Comparison of ENCODE assay signal across 8 cellular contexts in genomic region chr15:83205725-83206324, GRCh38. TPM values are rescaled to one million over a fixed set of nuclear protein-coding genes. Genes with fewer than 3 reads are reported as not detected.
A peak's percentile ranks its signal among the peaks of the same experiment; 100 is the strongest.
DNase-seq lines count a peak whose midpoint lies in the region; ATAC-seq and TF ChIP-seq lines count a peak whose summit lies in the region.

No MANE protein-coding gene starts in this region.

- peak overlapping the region; percentile 84 for H3K4me3 ChIP-seq in skeletal muscle cell (ENCODE audit: low read depth, low read length)

- H3K4me1 Mint-ChIP-seq in T-helper 2 cell treated with Interferon-gamma antibody and Interleukin-4, amounts not matched to agents 5 μg/mL and 100 μg/mL, for 36 hours (ENCODE audit: low read depth): peaks cover 7% of the 10 kb centered on the region

- H3K27ac Mint-ChIP-seq in T-helper 2 cell treated with Interferon-gamma antibody and Interleukin-4, amounts not matched to agents 5 μg/mL and 100 μg/mL, for 36 hours: peak overlapping the region; percentile 82

- H3K4me1 ChIP-seq in foreskin keratinocyte: peaks cover 26% of the 10 kb centered on the region

- no peaks in the 10 kb centered on the region for H3K27me3 ChIP-seq in foreskin keratinocyte

- H3K27ac ChIP-seq in foreskin keratinocyte: peak overlapping the region; percentile 53

- no peaks in the 10 kb centered on the region for H3K9me3 Mint-ChIP-seq in T-helper 2 cell treated with Interferon-gamma antibody and Interleukin-4, amounts not matched to agents 5 μg/mL and 100 μg/mL, for 36 hours

- TF ChIP-seq CTCF in foreskin keratinocyte (conservative IDR thresholded peaks at IDR 0.05): no peak

- ATAC-seq in foreskin keratinocyte (no peak), HG03457 (IDR thresholded peaks at IDR 0.05; ENCODE audit: unreplicated experiment) (no peak), GM19463 (IDR thresholded peaks at IDR 0.05; ENCODE audit: unreplicated experiment) (no peak), HG03025 (IDR thresholded peaks at IDR 0.05; ENCODE audit: low FRiP score, unreplicated experiment) (no peak)

- peak; percentile 23 for DNase-seq in NCI-H2196 (lab: John Stamatoyannopoulos, UW; ENCODE audit: unreplicated experiment)
- DNase-seq in NCI-H2196 treated with DMSO at 0.1 percent for 48 hours (lab: John Stamatoyannopoulos, UW; ENCODE audit: unreplicated experiment): no peak
- DNase-seq in T-helper 2 cell treated with Interferon-gamma antibody and Interleukin-4, amounts not matched to agents 5 μg/mL and 100 μg/mL, for 36 hours (ENCODE audit: low spot score): no peak
- DNase-seq in foreskin keratinocyte: no peak
- peak; percentile 79 for DNase-seq in skeletal muscle cell (ENCODE audit: low read depth)

- peak overlapping the region; percentile 92 for H3K4me3 Mint-ChIP-seq in T-helper 2 cell treated with Interferon-gamma antibody and Interleukin-4, amounts not matched to agents 5 μg/mL and 100 μg/mL, for 36 hours

- H3K36me3 Mint-ChIP-seq in T-helper 2 cell treated with Interferon-gamma antibody and Interleukin-4, amounts not matched to agents 5 μg/mL and 100 μg/mL, for 36 hours (ENCODE audit: low read depth): peaks cover 6% of the 10 kb centered on the region

- H3K27me3 Mint-ChIP-seq in T-helper 2 cell treated with Interferon-gamma antibody and Interleukin-4, amounts not matched to agents 5 μg/mL and 100 μg/mL, for 36 hours (ENCODE audit: low read depth): peaks cover 43% of the 10 kb centered on the region

RNA-seq across cellular contexts. Expression of gene HDGFL3, which starts 1.8 kb away (rescaled TPM):
- 57.0 and 61.3 TPM in 2 replicates for total RNA-seq in foreskin keratinocyte
- 18.1 and 23.9 TPM in 2 replicates for polyA plus RNA-seq in foreskin keratinocyte

Comparison
In these comparisons a context has a peak if more than half of its experiments do, and no peak if none do; other contexts are left out.
1. DNase-seq: peak in NCI-H2196 (single experiment) and skeletal muscle cell (single experiment); none in NCI-H2196 treated with DMSO at 0.1 percent for 48 hours (single experiment), T-helper 2 cell treated with Interferon-gamma antibody and Interleukin-4, amounts not matched to agents 5 μg/mL and 100 μg/mL, for 36 hours (single experiment) and foreskin keratinocyte (0 of 2).